13 cellular contexts compared by ENCODE assay signal in the genomic region with DNA sequence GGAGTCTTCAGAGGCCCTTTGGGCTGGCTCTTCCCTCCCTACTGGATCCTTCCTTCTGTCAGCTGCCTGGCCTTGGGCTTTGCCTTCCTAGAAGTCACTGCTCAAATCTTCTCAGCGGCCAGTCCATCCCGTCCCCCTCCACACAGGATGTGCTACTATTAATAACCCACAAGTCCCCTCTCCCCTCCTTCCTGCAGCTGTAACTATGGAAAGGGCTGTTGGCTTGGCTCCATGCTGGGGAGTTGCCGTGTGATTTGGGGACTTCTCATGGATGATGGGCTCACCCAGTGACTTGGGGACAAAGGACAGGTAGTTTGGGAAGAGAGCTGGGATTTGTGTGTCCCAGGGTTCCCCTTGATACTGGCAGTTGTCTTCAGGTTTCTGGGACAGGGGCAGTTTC. TPM values are rescaled to one million over a fixed set of nuclear protein-coding genes. Genes with fewer than 3 reads are reported as not detected.
A peak's percentile ranks its signal among the peaks of the same experiment; 100 is the strongest.
DNase-seq lines count a peak whose midpoint lies in the region; ATAC-seq lines count a peak whose summit lies in the region.
"Had no signal": no experiment of that assay in that cellular context is flagged by ENCODE, and none has a peak within 500 bp of the region (broad histone marks: within the 10 kb centered on the region; RNA-seq: fewer than 3 reads in every experiment).

No MANE protein-coding gene starts in this region.

- peak overlapping the region in 3 of 5 donors; percentile 2 to 53 (median 12) for H3K9ac ChIP-seq in subcutaneous abdominal adipose tissue (ENCODE audit: low read length in 5 of 5)
- H3K9ac ChIP-seq: GM23248 had no signal

- CTCF ChIA-PET in activated CD8-positive, alpha-beta T cell treated with anti-CD3 and anti-CD28 coated beads, Interleukin-2, amount 10 ng/mL, durations not matched to agents 7 days and 5 days (lab: Charles Lee), result interaction anchor here (0.6 to 1.2 kb wide), 3 partner anchors 13 to 40 kb away, joined by 3 to 4 read pairs (median 3); a partner anchor contains a TSS

- H3K27ac Mint-ChIP-seq in activated CD8-positive, alpha-beta T cell treated with anti-CD3 and anti-CD28 coated beads, Interleukin-2, amount 10 ng/mL, durations not matched to agents 7 days and 5 days, result no peak overlapping the region
- H3K27ac Mint-ChIP-seq: activated T-helper 1 cell treated with anti-CD3 and anti-CD28 coated beads, Interleukin-12 subunit alpha, Interleukin-12 subunit beta, Interleukin-2, Interleukin-4 antibody, amounts not matched to agents 30 ng/mL and 10 ng/mL and 1 ng/mL, durations not matched to agents 14 hours and 24 hours and 36 hours had no signal

- H3K27me3 ChIP-seq in muscle layer of duodenum (ENCODE audit: low read depth, low read length), result no peaks in the 10 kb centered on the region
- H3K27me3 ChIP-seq in subcutaneous abdominal adipose tissue (ENCODE audit: control insufficient read depth in 5 of 5, insufficient read depth in 4 of 5, low read length in 5 of 5), result no peaks in the 10 kb centered on the region

- no peaks in the 10 kb centered on the region for H3K9me3 Mint-ChIP-seq in activated CD8-positive, alpha-beta T cell treated with anti-CD3 and anti-CD28 coated beads, Interleukin-2, amount 10 ng/mL, durations not matched to agents 7 days and 5 days (ENCODE audit: insufficient read depth)
- H3K9me3 Mint-ChIP-seq: activated T-helper 1 cell treated with anti-CD3 and anti-CD28 coated beads, Interleukin-12 subunit alpha, Interleukin-12 subunit beta, Interleukin-2, Interleukin-4 antibody, amounts not matched to agents 30 ng/mL and 10 ng/mL and 1 ng/mL, durations not matched to agents 14 hours and 24 hours and 36 hours had no signal

- H3K4me3 ChIP-seq in muscle layer of duodenum (ENCODE audit: low read depth in 1 of 2, low read length in 2 of 2) (peak overlapping the region in 1 of 2 donors; percentile 19), subcutaneous abdominal adipose tissue (ENCODE audit: low read depth in 1 of 5, low read length in 5 of 5) (peak overlapping the region in 4 of 5 donors; percentile 27 to 51 (median 34))
- H3K4me3 ChIP-seq: GM23248, PC-9 had no signal

- peaks cover 9 to 33% of the 10 kb centered on the region in 2 donors for H3K4me1 ChIP-seq in muscle layer of duodenum (ENCODE audit: control insufficient read depth in 1 of 2, insufficient read depth in 2 of 2, low read length in 2 of 2)
- peaks cover 16 to 56% (median 47%) of the 10 kb centered on the region in 5 donors for H3K4me1 ChIP-seq in subcutaneous abdominal adipose tissue (ENCODE audit: control insufficient read depth in 5 of 5, insufficient read depth in 5 of 5, low read length in 5 of 5)

- DNase-seq in Right ventricle myocardium inferior (ENCODE audit: missing footprints), result no peak
- no peak for DNase-seq in SIG-M5 (lab: John Stamatoyannopoulos, UW)
- no peak for DNase-seq in activated CD8-positive, alpha-beta T cell treated with anti-CD3 and anti-CD28 coated beads, Interleukin-2, amount 10 ng/mL, durations not matched to agents 7 days and 5 days
- DNase-seq: DND-41; GM23248; PC-9; stimulated activated CD4-positive, alpha-beta T cell treated with anti-CD3 and anti-CD28 coated beads, Interleukin-15, amount 100 ng/mL, for 24 hours had no signal

- H3K4me1 Mint-ChIP-seq in activated CD8-positive, alpha-beta T cell treated with anti-CD3 and anti-CD28 coated beads, Interleukin-2, amount 10 ng/mL, durations not matched to agents 7 days and 5 days (ENCODE audit: low read depth), result peaks cover 4% of the 10 kb centered on the region

- POLR2A ChIA-PET in activated CD8-positive, alpha-beta T cell treated with anti-CD3 and anti-CD28 coated beads, Interleukin-2, amount 10 ng/mL, durations not matched to agents 7 days and 5 days (lab: Charles Lee), result no interaction called here

- no peak overlapping the region for H3K4me3 Mint-ChIP-seq in activated CD8-positive, alpha-beta T cell treated with anti-CD3 and anti-CD28 coated beads, Interleukin-2, amount 10 ng/mL, durations not matched to agents 7 days and 5 days
- H3K4me3 Mint-ChIP-seq: activated T-helper 1 cell treated with anti-CD3 and anti-CD28 coated beads, Interleukin-12 subunit alpha, Interleukin-12 subunit beta, Interleukin-2, Interleukin-4 antibody, amounts not matched to agents 30 ng/mL and 10 ng/mL and 1 ng/mL, durations not matched to agents 14 hours and 24 hours and 36 hours had no signal

- H3K27ac ChIP-seq in angular gyrus (ENCODE audit: low read depth, low read length) (peak overlapping the region; percentile 80), muscle layer of duodenum (ENCODE audit: low read length) (peak overlapping the region; percentile 4), subcutaneous abdominal adipose tissue (ENCODE audit: low read depth, low read length) (peak overlapping the region; percentile 46)
- H3K27ac ChIP-seq: GM23248, PC-9 had no signal

- no peaks in the 10 kb centered on the region for H3K27me3 Mint-ChIP-seq in activated CD8-positive, alpha-beta T cell treated with anti-CD3 and anti-CD28 coated beads, Interleukin-2, amount 10 ng/mL, durations not matched to agents 7 days and 5 days (ENCODE audit: low read depth)

- H3K9me3 ChIP-seq in muscle layer of duodenum (ENCODE audit: control insufficient read depth in 1 of 2, low read length in 2 of 2), result no peaks in the 10 kb centered on the region
- H3K9me3 ChIP-seq in subcutaneous abdominal adipose tissue (ENCODE audit: control insufficient read depth in 5 of 5, low read length in 5 of 5), result no peaks in the 10 kb centered on the region

- peaks cover 8% of the 10 kb centered on the region for H3K36me3 Mint-ChIP-seq in activated CD8-positive, alpha-beta T cell treated with anti-CD3 and anti-CD28 coated beads, Interleukin-2, amount 10 ng/mL, durations not matched to agents 7 days and 5 days (ENCODE audit: low read depth)

- intact Hi-C loops in Right ventricle myocardium inferior (cut with DNase I), result loop anchor here (5.0 kb wide), 1 partner anchor 41 kb away; a partner anchor contains a TSS

- peak; percentile 66 for ATAC-seq in Right ventricle myocardium inferior
- no peak for ATAC-seq in HG03175 (IDR thresholded peaks at IDR 0.05; ENCODE audit: unreplicated experiment)
- ATAC-seq in HG03432 (IDR thresholded peaks at IDR 0.05; ENCODE audit: unreplicated experiment), result no peak
- ATAC-seq in activated CD8-positive, alpha-beta T cell treated with anti-CD3 and anti-CD28 coated beads, Interleukin-2, amount 10 ng/mL, durations not matched to agents 7 days and 5 days, result no peak

- peaks cover 8 to 14% of the 10 kb centered on the region in 2 donors for H3K36me3 ChIP-seq in muscle layer of duodenum (ENCODE audit: control insufficient read depth in 1 of 2, insufficient read depth in 2 of 2, low read length in 2 of 2)
- H3K36me3 ChIP-seq in subcutaneous abdominal adipose tissue (ENCODE audit: control insufficient read depth in 5 of 5, insufficient read depth in 5 of 5, low read length in 5 of 5), result peaks cover 0 to 41% (median 20%) of the 10 kb centered on the region in 5 donors

RNA-seq across cellular contexts. Expression of a gene that starts 19.4 kb away (rescaled TPM):
- 50.3 TPM for total RNA-seq in Right ventricle myocardium inferior
- 10 to 100 TPM; 81.9 to 84.8 TPM for total RNA-seq in activated CD8-positive, alpha-beta T cell treated with anti-CD3 and anti-CD28 coated beads, Interleukin-2, amount 10 ng/mL, durations not matched to agents 7 days and 5 days

RNA-seq across cellular contexts. Expression of a gene that starts 39.5 kb away (rescaled TPM):
- total RNA-seq in Right ventricle myocardium inferior, result 39.1 TPM
- under 1 TPM; 0.68 to 0.97 TPM for total RNA-seq in activated CD8-positive, alpha-beta T cell treated with anti-CD3 and anti-CD28 coated beads, Interleukin-2, amount 10 ng/mL, durations not matched to agents 7 days and 5 days

RNA-seq across cellular contexts. Expression of a gene that starts 40.5 kb away (rescaled TPM):
- total RNA-seq in Right ventricle myocardium inferior, result 6.1 TPM
- total RNA-seq in activated CD8-positive, alpha-beta T cell treated with anti-CD3 and anti-CD28 coated beads, Interleukin-2, amount 10 ng/mL, durations not matched to agents 7 days and 5 days, result 10 to 100 TPM; 76.6 to 77.8 TPM

RNA-seq across cellular contexts. Expression of a gene that starts 49.6 kb away (rescaled TPM):
- total RNA-seq in Right ventricle myocardium inferior, result 4.1 TPM
- 10 to 100 TPM; 19.3 to 19.8 TPM for total RNA-seq in activated CD8-positive, alpha-beta T cell treated with anti-CD3 and anti-CD28 coated beads, Interleukin-2, amount 10 ng/mL, durations not matched to agents 7 days and 5 days
- total RNA-seq: GM23248 had no signal

Comparison
In these comparisons a context has a peak if more than half of its experiments do, and no peak if none do; other contexts are left out.
1. H3K27ac ChIP-seq: peak in every context shown above with its lines; median percentile 80 in angular gyrus; 46 in subcutaneous abdominal adipose tissue; 4 in muscle layer of duodenum.
2. RNA of a gene that starts 39.5 kb away (total RNA-seq): 39.1 TPM in Right ventricle myocardium inferior (single experiment); 0.68 to 0.97 TPM in activated CD8-positive, alpha-beta T cell treated with anti-CD3 and anti-CD28 coated beads, Interleukin-2, amount 10 ng/mL, durations not matched to agents 7 days and 5 days; every median in the first group is over 10 times any median in the second.
3. RNA of a gene that starts 40.5 kb away (total RNA-seq): 76.6 to 77.8 TPM in activated CD8-positive, alpha-beta T cell treated with anti-CD3 and anti-CD28 coated beads, Interleukin-2, amount 10 ng/mL, durations not matched to agents 7 days and 5 days; 6.1 TPM in Right ventricle myocardium inferior (single experiment); every median in the first group is over 10 times any median in the second.